Comparison of ENCODE assay signal across 9 cellular contexts in the genomic region with DNA sequence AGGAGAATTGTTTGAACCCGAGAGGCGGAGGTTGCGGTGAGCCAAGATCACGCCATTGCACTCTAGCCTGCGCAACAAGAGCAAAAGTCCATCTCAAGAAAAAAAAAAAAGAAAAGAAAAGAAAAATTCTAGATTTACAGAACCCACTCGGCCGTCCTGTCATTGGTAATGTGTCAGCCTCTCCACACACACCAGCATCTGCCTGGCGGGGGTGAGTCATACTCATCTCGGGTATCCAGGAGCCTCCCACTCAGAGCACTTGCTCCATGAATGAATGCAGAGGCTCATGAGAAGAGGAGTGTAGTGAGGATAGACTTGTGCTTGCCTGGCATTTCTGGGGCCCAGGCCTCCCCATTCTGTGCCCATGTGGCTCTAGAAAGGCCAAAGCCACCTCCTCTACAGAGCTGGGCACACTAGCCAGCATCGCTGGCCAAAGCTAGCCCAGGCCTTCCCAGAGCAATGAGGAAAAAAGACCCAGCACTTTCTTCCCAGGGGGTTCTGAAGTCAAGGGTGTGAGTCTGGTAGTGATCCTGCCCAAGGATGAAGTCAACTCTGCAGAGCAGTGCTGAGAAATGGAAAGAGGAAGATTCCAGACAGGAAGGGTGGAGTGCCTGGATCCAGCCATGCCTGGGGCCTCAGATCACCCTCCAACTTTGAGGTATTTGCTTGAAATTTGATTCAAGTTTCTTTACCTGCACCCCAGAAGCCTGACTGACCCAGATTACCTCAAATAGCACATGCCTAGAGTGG. TPM values are rescaled to one million over a fixed set of nuclear protein-coding genes. Genes with fewer than 3 reads are reported as not detected.
DNase-seq lines count a peak whose midpoint lies in the region; ATAC-seq lines count a peak whose summit lies in the region.
"Had no signal": no experiment of that assay in that cellular context is flagged by ENCODE, and none has a peak within 500 bp of the region (broad histone marks: within the 10 kb centered on the region; RNA-seq: fewer than 3 reads in every experiment).

No MANE protein-coding gene starts in this region.

- H3K9me3 Mint-ChIP-seq in activated CD4-positive, alpha-beta T cell treated with anti-CD3 and anti-CD28 coated beads for 36 hours (ENCODE audit: low read depth): no peaks in the 10 kb centered on the region
- no peaks in the 10 kb centered on the region for H3K9me3 Mint-ChIP-seq in activated CD4-positive, alpha-beta T cell treated with anti-CD3 and anti-CD28 coated beads, Interleukin-2, amount 10 ng/mL, durations not matched to agents 24 days and 14 days
- no peaks in the 10 kb centered on the region for H3K9me3 Mint-ChIP-seq in T-helper 2 cell treated with Interferon-gamma antibody and Interleukin-4, amounts not matched to agents 5 μg/mL and 100 μg/mL, for 36 hours

- H3K27ac Mint-ChIP-seq in activated CD4-positive, alpha-beta T cell treated with anti-CD3 and anti-CD28 coated beads for 36 hours: no peak overlapping the region
- no peak overlapping the region for H3K27ac Mint-ChIP-seq in activated CD4-positive, alpha-beta T cell treated with anti-CD3 and anti-CD28 coated beads, Interleukin-2, amount 10 ng/mL, durations not matched to agents 24 days and 14 days
- no peak overlapping the region for H3K27ac Mint-ChIP-seq in T-helper 2 cell treated with Interferon-gamma antibody and Interleukin-4, amounts not matched to agents 5 μg/mL and 100 μg/mL, for 36 hours

- no peaks in the 10 kb centered on the region for H3K36me3 Mint-ChIP-seq in activated CD4-positive, alpha-beta T cell treated with anti-CD3 and anti-CD28 coated beads for 36 hours (ENCODE audit: low read depth)
- H3K36me3 Mint-ChIP-seq in activated CD4-positive, alpha-beta T cell treated with anti-CD3 and anti-CD28 coated beads, Interleukin-2, amount 10 ng/mL, durations not matched to agents 24 days and 14 days (ENCODE audit: low read depth): no peaks in the 10 kb centered on the region
- H3K36me3 Mint-ChIP-seq in T-helper 2 cell treated with Interferon-gamma antibody and Interleukin-4, amounts not matched to agents 5 μg/mL and 100 μg/mL, for 36 hours (ENCODE audit: low read depth): no peaks in the 10 kb centered on the region

- H3K4me1 Mint-ChIP-seq in activated CD4-positive, alpha-beta T cell treated with anti-CD3 and anti-CD28 coated beads for 36 hours: peaks cover 6% of the 10 kb centered on the region
- H3K4me1 Mint-ChIP-seq in activated CD4-positive, alpha-beta T cell treated with anti-CD3 and anti-CD28 coated beads, Interleukin-2, amount 10 ng/mL, durations not matched to agents 24 days and 14 days: no peaks in the 10 kb centered on the region
- H3K4me1 Mint-ChIP-seq in T-helper 2 cell treated with Interferon-gamma antibody and Interleukin-4, amounts not matched to agents 5 μg/mL and 100 μg/mL, for 36 hours (ENCODE audit: low read depth): peaks cover 3% of the 10 kb centered on the region

- intact Hi-C loops in activated CD4-positive, alpha-beta T cell treated with anti-CD3 and anti-CD28 coated beads for 36 hours (cut with DNase I, micrococcal nuclease): no loop called here
- intact Hi-C loops in activated CD4-positive, alpha-beta T cell treated with anti-CD3 and anti-CD28 coated beads, Interleukin-2, amount 10 ng/mL, durations not matched to agents 24 days and 14 days (cut with micrococcal nuclease): no loop called here

- H3K4me3 Mint-ChIP-seq in activated CD4-positive, alpha-beta T cell treated with anti-CD3 and anti-CD28 coated beads for 36 hours: no peak overlapping the region
- H3K4me3 Mint-ChIP-seq in activated CD4-positive, alpha-beta T cell treated with anti-CD3 and anti-CD28 coated beads, Interleukin-2, amount 10 ng/mL, durations not matched to agents 24 days and 14 days: no peak overlapping the region
- no peak overlapping the region for H3K4me3 Mint-ChIP-seq in T-helper 2 cell treated with Interferon-gamma antibody and Interleukin-4, amounts not matched to agents 5 μg/mL and 100 μg/mL, for 36 hours

- no peaks in the 10 kb centered on the region for H3K27me3 Mint-ChIP-seq in activated CD4-positive, alpha-beta T cell treated with anti-CD3 and anti-CD28 coated beads for 36 hours
- no peaks in the 10 kb centered on the region for H3K27me3 Mint-ChIP-seq in activated CD4-positive, alpha-beta T cell treated with anti-CD3 and anti-CD28 coated beads, Interleukin-2, amount 10 ng/mL, durations not matched to agents 24 days and 14 days
- no peaks in the 10 kb centered on the region for H3K27me3 Mint-ChIP-seq in T-helper 2 cell treated with Interferon-gamma antibody and Interleukin-4, amounts not matched to agents 5 μg/mL and 100 μg/mL, for 36 hours (ENCODE audit: low read depth)

- H3K4me3 ChIP-seq in skeletal muscle cell (ENCODE audit: low read depth, low read length): no peak overlapping the region

- POLR2A ChIA-PET in activated CD4-positive, alpha-beta T cell treated with anti-CD3 and anti-CD28 coated beads for 36 hours (lab: Charles Lee): no interaction called here

- CTCF ChIA-PET in activated CD4-positive, alpha-beta T cell treated with anti-CD3 and anti-CD28 coated beads for 36 hours (lab: Charles Lee): interaction anchor here (0.6 kb wide), 1 partner anchor 56 kb away, joined by 3 read pairs; no protein-coding TSS in a partner anchor

- DNase-seq in activated CD4-positive, alpha-beta T cell treated with anti-CD3 and anti-CD28 coated beads for 36 hours: peak; percentile 47
- DNase-seq in activated CD4-positive, alpha-beta T cell treated with anti-CD3 and anti-CD28 coated beads, Interleukin-2, amount 10 ng/mL, durations not matched to agents 24 days and 14 days: no peak
- peak; percentile 68 for DNase-seq in RKO (ENCODE audit: low spot score)
- peak; percentile 83 for DNase-seq in fibroblast of peridontal ligament (ENCODE audit: extremely low read depth)
- DNase-seq in skeletal muscle cell (ENCODE audit: low read depth): peak; percentile 67
- DNase-seq in NCI-H2227 treated with DMSO at 0.1 percent for 48 hours (lab: John Stamatoyannopoulos, UW): no peak
- DNase-seq in T-helper 2 cell treated with Interferon-gamma antibody and Interleukin-4, amounts not matched to agents 5 μg/mL and 100 μg/mL, for 36 hours (ENCODE audit: low spot score): no peak
- DNase-seq: NCI-H1048 had no signal

- peak; percentile 85 for ATAC-seq in activated CD4-positive, alpha-beta T cell treated with anti-CD3 and anti-CD28 coated beads for 36 hours
- no peak for ATAC-seq in HG03039 (IDR thresholded peaks at IDR 0.05; ENCODE audit: unreplicated experiment)

RNA-seq across cellular contexts. Expression of gene KLC1, which starts 31.2 kb away (rescaled TPM):
- total RNA-seq in activated CD4-positive, alpha-beta T cell treated with anti-CD3 and anti-CD28 coated beads for 36 hours: 100 to 1,000 TPM in 1 of 2 experiments, 10 to 100 TPM in 1; 97.4 to 113 TPM
- total RNA-seq in activated CD4-positive, alpha-beta T cell treated with anti-CD3 and anti-CD28 coated beads, Interleukin-2, amount 10 ng/mL, durations not matched to agents 24 days and 14 days: 132 and 155 TPM in 2 replicates

RNA-seq across cellular contexts. Expression of gene COA8, which starts 35.0 kb away (rescaled TPM):
- total RNA-seq in activated CD4-positive, alpha-beta T cell treated with anti-CD3 and anti-CD28 coated beads for 36 hours: 10 to 100 TPM; 39.6 to 41.7 TPM
- 38.4 and 41.2 TPM in 2 replicates for total RNA-seq in activated CD4-positive, alpha-beta T cell treated with anti-CD3 and anti-CD28 coated beads, Interleukin-2, amount 10 ng/mL, durations not matched to agents 24 days and 14 days

RNA-seq across cellular contexts. Expression of gene BAG5, which starts 35.3 kb away (rescaled TPM):
- 10 to 100 TPM; 24.2 to 25.1 TPM for total RNA-seq in activated CD4-positive, alpha-beta T cell treated with anti-CD3 and anti-CD28 coated beads for 36 hours
- total RNA-seq in activated CD4-positive, alpha-beta T cell treated with anti-CD3 and anti-CD28 coated beads, Interleukin-2, amount 10 ng/mL, durations not matched to agents 24 days and 14 days: 32.1 and 33.9 TPM in 2 replicates

Comparison
In these comparisons a context has a peak if more than half of its experiments do, and no peak if none do; other contexts are left out.
1. DNase-seq: peak in activated CD4-positive, alpha-beta T cell treated with anti-CD3 and anti-CD28 coated beads for 36 hours (single experiment), RKO (single experiment), fibroblast of peridontal ligament (single experiment) and skeletal muscle cell (single experiment); none in activated CD4-positive, alpha-beta T cell treated with anti-CD3 and anti-CD28 coated beads, Interleukin-2, amount 10 ng/mL, durations not matched to agents 24 days and 14 days (single experiment), NCI-H2227 treated with DMSO at 0.1 percent for 48 hours (single experiment) and T-helper 2 cell treated with Interferon-gamma antibody and Interleukin-4, amounts not matched to agents 5 μg/mL and 100 μg/mL, for 36 hours (single experiment).